In genomic region chr11:61202950-61203746, GRCh38 we compare ENCODE assay signal across 12 cellular contexts. TPM values are rescaled to one million over a fixed set of nuclear protein-coding genes. Genes with fewer than 3 reads are reported as not detected.
A peak's percentile ranks its signal among the peaks of the same experiment; 100 is the strongest.
DNase-seq lines count a peak whose midpoint lies in the region; ATAC-seq, FAIRE-seq and TF ChIP-seq lines count a peak whose summit lies in the region.
"Not testable (repeated sequence)": the region's sequence is repeated elsewhere in the genome, so short reads cannot be mapped to it uniquely, and the experiment has no call there.
"Had no signal": no experiment of that assay in that cellular context is flagged by ENCODE, and none has a peak within 500 bp of the region (broad histone marks: within the 10 kb centered on the region; RNA-seq: fewer than 3 reads in every experiment).

Gene PGA3, plus strand, starts transcription at chr11:61203515. Its CDS starts 50 bp downstream, at chr11:61203565.

- CTCF ChIA-PET in activated CD4-positive, alpha-beta T cell treated with anti-CD3 and anti-CD28 coated beads for 36 hours (lab: Charles Lee): not testable (repeated sequence)

- intact Hi-C loops in activated CD4-positive, alpha-beta T cell treated with anti-CD3 and anti-CD28 coated beads for 36 hours (cut with DNase I, micrococcal nuclease); left lung (cut with DNase I): not testable (repeated sequence)

- H4K20me1 ChIP-seq in BLaER1 treated with 17β-estradiol and CSF1 and Interleukin-3, amounts not matched to agents 10 nM and 100 nM: not testable (repeated sequence)

- peaks cover 12% of the 10 kb centered on the region for H3K27me3 Mint-ChIP-seq in activated CD4-positive, alpha-beta T cell treated with anti-CD3 and anti-CD28 coated beads for 36 hours
- not testable (repeated sequence) for H3K27me3 Mint-ChIP-seq in brain; nephron progenitor cell (ENCODE audit: low read depth, poor library complexity)

- DNase-seq in H7 (peak; percentile 41), left lung (peak in 1 of 2 donors; percentile 27)
- not testable (repeated sequence) for DNase-seq in activated CD4-positive, alpha-beta T cell treated with anti-CD3 and anti-CD28 coated beads for 36 hours; nephron progenitor cell; small intestine

- peaks cover 0 to 18% (median 13%) of the 10 kb centered on the region in 11 experiments; a peak in 15 of 22 replicates for H3K9me3 ChIP-seq in BLaER1 treated with 17β-estradiol and CSF1 and Interleukin-3, amounts not matched to agents 10 nM and 100 nM (replicated peaks in 1 of 11)
- not testable (repeated sequence) for H3K9me3 ChIP-seq in left lung; small intestine (ENCODE audit: control insufficient read depth, low read depth)

- not testable (repeated sequence) for H3K9me3 Mint-ChIP-seq in activated CD4-positive, alpha-beta T cell treated with anti-CD3 and anti-CD28 coated beads for 36 hours (ENCODE audit: low read depth)
- H3K9me3 Mint-ChIP-seq in brain (peaks cover 0 to 11% (median 7%) of the 10 kb centered on the region in 5 experiments), nephron progenitor cell (peaks cover 18% of the 10 kb centered on the region)

- TF ChIP-seq CTCF in brain (conservative IDR thresholded peaks at IDR 0.05); left lung (IDR thresholded peaks at IDR 0.05); nephron progenitor cell (IDR thresholded peaks at IDR 0.05): not testable (repeated sequence)

- POLR2A ChIA-PET in activated CD4-positive, alpha-beta T cell treated with anti-CD3 and anti-CD28 coated beads for 36 hours (lab: Charles Lee): not testable (repeated sequence)

- H3K4me3 ChIP-seq in BLaER1 treated with 17β-estradiol and CSF1 and Interleukin-3, amounts not matched to agents 10 nM and 100 nM; H7 (ENCODE audit: insufficient read depth, low read depth, low read length); left lung; small intestine (ENCODE audit: low read depth in 1 of 2, low read length in 2 of 2): not testable (repeated sequence)

- not testable (repeated sequence) for H3K4me3 Mint-ChIP-seq in activated CD4-positive, alpha-beta T cell treated with anti-CD3 and anti-CD28 coated beads for 36 hours; brain; nephron progenitor cell

- H3K36me3 Mint-ChIP-seq in activated CD4-positive, alpha-beta T cell treated with anti-CD3 and anti-CD28 coated beads for 36 hours (ENCODE audit: low read depth); brain; nephron progenitor cell (ENCODE audit: low read depth): not testable (repeated sequence)

- FAIRE-seq in small intestine (lab: Jason Lieb, UNC): not testable (repeated sequence)

- 56 to 61% (median 59%) methylated on average over 16 to 18 of the region's 18 CpGs for WGBS in small intestine, 3 donors

- H3K4me1 Mint-ChIP-seq in activated CD4-positive, alpha-beta T cell treated with anti-CD3 and anti-CD28 coated beads for 36 hours: not testable (repeated sequence)
- peaks cover 17% of the 10 kb centered on the region for H3K4me1 Mint-ChIP-seq in brain
- H3K4me1 Mint-ChIP-seq in nephron progenitor cell: peaks cover 31% of the 10 kb centered on the region

- ATAC-seq in activated CD4-positive, alpha-beta T cell treated with anti-CD3 and anti-CD28 coated beads for 36 hours: not testable (repeated sequence)
- peak; percentile 15 for ATAC-seq in left lung

- H3K4me1 ChIP-seq in BLaER1 treated with 17β-estradiol and CSF1 and Interleukin-3, amounts not matched to agents 10 nM and 100 nM: peaks cover 18 to 40% (median 20%) of the 10 kb centered on the region in 10 experiments
- not testable (repeated sequence) for H3K4me1 ChIP-seq in left lung; small intestine (ENCODE audit: control insufficient read depth in 2 of 2, insufficient read depth in 1 of 2, low read depth in 1 of 2, low read length in 1 of 2)

- not testable (repeated sequence) for H3K9ac ChIP-seq in BLaER1 treated with 17β-estradiol and CSF1 and Interleukin-3, amounts not matched to agents 10 nM and 100 nM

- H3K36me3 ChIP-seq in BLaER1 treated with 17β-estradiol and CSF1 and Interleukin-3, amounts not matched to agents 10 nM and 100 nM; H7 (replicated peaks; ENCODE audit: control insufficient read depth, insufficient read depth, low read length); left lung; small intestine (ENCODE audit: control insufficient read depth in 2 of 2, insufficient read depth in 2 of 2, low read length in 2 of 2): not testable (repeated sequence)

- H3K27ac ChIP-seq in BLaER1 treated with 17β-estradiol and CSF1 and Interleukin-3, amounts not matched to agents 10 nM and 100 nM: peak within 1 kb of the TSS in 1 of 11 experiments; percentile 52; a peak in 2 of 22 replicates
- H3K27ac ChIP-seq in left lung; small intestine (ENCODE audit: low read depth in 1 of 2, low read length in 1 of 2): not testable (repeated sequence)

- not testable (repeated sequence) for H3K27me3 ChIP-seq in BLaER1 treated with 17β-estradiol and CSF1 and Interleukin-3, amounts not matched to agents 10 nM and 100 nM; H7 (ENCODE audit: control insufficient read depth, insufficient read depth, low read length); small intestine (ENCODE audit: control insufficient read depth in 2 of 2, insufficient read depth in 2 of 2, low read length in 2 of 2)
- H3K27me3 ChIP-seq in left lung: peaks cover 0 to 17% of the 10 kb centered on the region in 2 donors

- H3K4me2 ChIP-seq in BLaER1 treated with 17β-estradiol and CSF1 and Interleukin-3, amounts not matched to agents 10 nM and 100 nM: peak within 1 kb of the TSS; percentile 33 to 81 (median 63)

- peak within 1 kb of the TSS; percentile 6 for H3K27ac Mint-ChIP-seq in activated CD4-positive, alpha-beta T cell treated with anti-CD3 and anti-CD28 coated beads for 36 hours
- H3K27ac Mint-ChIP-seq in brain: peak within 1 kb of the TSS in 3 of 5 experiments; percentile 28 to 83 (median 60)
- peak within 1 kb of the TSS; percentile 59 for H3K27ac Mint-ChIP-seq in nephron progenitor cell

RNA-seq across cellular contexts. Expression of gene PGA3, which starts in this region (rescaled TPM):
- not detected in 2 replicates for total RNA-seq in H7 (2014; rRNA removed; shearing (Covaris generic))
- total RNA-seq in activated CD4-positive, alpha-beta T cell treated with anti-CD3 and anti-CD28 coated beads for 36 hours: not detected
- polyA plus RNA-seq in brain (ENCODE audit: insufficient read depth, low read depth, low replicate concordance): 0.24 TPM
- total RNA-seq in left lung: under 1 TPM in 1 of 2 donors, not detected in 1; 0.34 TPM
- 10 to 100 TPM in 2 of 3 donors, 1 to 10 TPM in 1; 6.8 to 86.2 (median 10.3) TPM for polyA plus RNA-seq in small intestine
- total RNA-seq: A673; CD4-positive, alpha-beta T cell; Daoy; GM23248; HT1080 had no signal
- polyA plus RNA-seq: GM23248 had no signal

Comparison
In these comparisons a context has a peak if more than half of its experiments do, and no peak if none do; other contexts are left out.
1. Peak in DNase-seq in H7; RNA of the gene not detected or under 1 TPM.
2. Peak in ATAC-seq in left lung; RNA of the gene not detected or under 1 TPM.
3. H3K27ac Mint-ChIP-seq: peak in every context shown above with its lines; median percentile 60 in brain; 59 in nephron progenitor cell; 6 in activated CD4-positive, alpha-beta T cell treated with anti-CD3 and anti-CD28 coated beads for 36 hours.